ENCODE assay signal across 22 cellular contexts in the genomic region with DNA sequence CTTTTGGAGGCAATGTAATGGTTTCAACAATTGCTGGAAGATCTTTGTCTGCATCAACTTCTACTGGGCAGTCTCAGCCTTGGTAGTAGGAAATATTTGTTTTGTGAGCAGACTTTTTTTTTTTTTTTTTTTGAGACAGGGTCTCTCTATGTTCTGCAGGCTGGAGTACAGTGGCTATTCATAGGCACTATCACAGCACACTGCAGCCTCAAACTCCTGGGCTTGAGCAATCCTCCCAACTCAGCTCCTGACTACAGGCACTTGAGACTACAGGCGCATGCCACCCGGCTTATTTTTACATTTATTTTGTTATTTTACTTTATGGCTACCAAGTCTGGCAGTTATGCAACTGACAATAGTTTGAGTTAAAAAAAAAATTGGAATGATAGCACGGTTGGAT.
DNase-seq lines count a peak whose midpoint lies in the region; ATAC-seq and TF ChIP-seq lines count a peak whose summit lies in the region.
"Had no signal": no experiment of that assay in that cellular context is flagged by ENCODE, and none has a peak within 500 bp of the region (broad histone marks: within the 10 kb centered on the region; RNA-seq: fewer than 3 reads in every experiment).

No MANE protein-coding gene starts in this region.

- H3K27me3 ChIP-seq in heart left ventricle = no peaks in the 10 kb centered on the region
- H3K27me3 ChIP-seq in neural cell (ENCODE audit: insufficient read depth, low read depth, low read length) = no peaks in the 10 kb centered on the region
- H3K27me3 ChIP-seq: BLaER1 treated with 17β-estradiol and CSF1 and Interleukin-3, amounts not matched to agents 10 nM and 100 nM; Peyer's patch had no signal

- TF ChIP-seq POLR2A in heart left ventricle (IDR thresholded peaks at IDR 0.05) = no peak

- peak; percentile 26 for DNase-seq in AG10803 (ENCODE audit: low read depth)
- DNase-seq in SK-MEL-5 (ENCODE audit: low read depth, low spot score) = peak; percentile 61
- DNase-seq in heart left ventricle = peak in 2 of 5 donors; percentile 29 to 45
- DNase-seq in 8988T = no peak
- no peak for DNase-seq in NCI-H187 (lab: John Stamatoyannopoulos, UW)
- DNase-seq: ACHN; CD8-positive, alpha-beta T cell; DND-41; H7; MM.1S; NCI-H1048; NCI-H1436 treated with DMSO at 0.1 percent for 48 hours; NCI-H2029; NCI-H2227 treated with DMSO at 0.1 percent for 48 hours; NCI-H510A treated with DMSO at 0.1 percent for 48 hours; Peyer's patch had no signal

- H3K9me3 ChIP-seq in heart left ventricle (peaks cover 0 to 1% (median 0%) of the 10 kb centered on the region in 12 donors), neural cell (ENCODE audit: low read length) (no peaks in the 10 kb centered on the region)
- H3K9me3 ChIP-seq: BLaER1 treated with 17β-estradiol and CSF1 and Interleukin-3, amounts not matched to agents 10 nM and 100 nM; Peyer's patch had no signal

- in situ Hi-C loops in SK-MEL-5 (cut with HindIII; ENCODE audit: low pct_unique_long_range_greater_than_20kb, low sequenced_read_pairs) = no loop called here

- H3K27ac ChIP-seq in heart left ventricle (peak overlapping the region in 2 of 12 donors; percentile 31 to 37), neural cell (ENCODE audit: low read length) (peak overlapping the region; percentile 42)
- H3K27ac ChIP-seq: Peyer's patch had no signal

- H4K20me1 ChIP-seq in neural cell (ENCODE audit: insufficient read depth) = no peaks in the 10 kb centered on the region
- H4K20me1 ChIP-seq: BLaER1 treated with 17β-estradiol and CSF1 and Interleukin-3, amounts not matched to agents 10 nM and 100 nM had no signal

- ATAC-seq in heart left ventricle = peak; percentile 66 to 80 (median 77)
- ATAC-seq in GM21619 (IDR thresholded peaks at IDR 0.05; ENCODE audit: unreplicated experiment) = no peak
- ATAC-seq in HG02763 (IDR thresholded peaks at IDR 0.05; ENCODE audit: unreplicated experiment) = no peak
- ATAC-seq: CD8-positive, alpha-beta T cell; GM12878; K562 had no signal

- peaks cover 0 to 56% (median 35%) of the 10 kb centered on the region in 12 donors for H3K4me1 ChIP-seq in heart left ventricle

- intact Hi-C loops in heart left ventricle (cut with DNase I) = loop anchor here in 5 of 10 donors (5.0 to 10.0 kb wide), 4 partner anchors 48 to 188 kb away; partner anchors contain the start of gene SNX18 (in 1 of the 5)

- no peak for TF ChIP-seq RAD21 in neural cell (conservative IDR thresholded peaks at IDR 0.05)

- no peaks in the 10 kb centered on the region for H3K9me2 ChIP-seq in neural cell (ENCODE audit: insufficient read depth, low read length)

- H3K4me3 ChIP-seq in AG10803 (ENCODE audit: low read length) = no peak overlapping the region
- H3K4me3 ChIP-seq in heart left ventricle = no peak overlapping the region
- H3K4me3 ChIP-seq in neural cell (ENCODE audit: low read length) = no peak overlapping the region
- H3K4me3 ChIP-seq: BLaER1 treated with 17β-estradiol and CSF1 and Interleukin-3, amounts not matched to agents 10 nM and 100 nM; GM12878; K562; Peyer's patch had no signal

- TF ChIP-seq CTCF in AG10803 (conservative IDR thresholded peaks at IDR 0.05; ENCODE audit: low read length) (no peak), heart left ventricle (IDR thresholded peaks at IDR 0.05) (no peak), neural cell (IDR thresholded peaks at IDR 0.05; ENCODE audit: poor library complexity, severe bottlenecking) (no peak)

- 54 to 71% (median 64%) methylated on average over 3 of the region's 3 CpGs for WGBS in heart left ventricle, 4 donors

- no peak overlapping the region for H2AFZ ChIP-seq in neural cell (ENCODE audit: low read depth, low read length)

- no peaks in the 10 kb centered on the region for H3K79me2 ChIP-seq in neural cell (replicated peaks; ENCODE audit: insufficient read depth, low read length)

- H3K4me2 ChIP-seq in neural cell (ENCODE audit: low read length) = no peak overlapping the region

- H3F3A ChIP-seq in neural cell (ENCODE audit: insufficient read depth, low read length, poor library complexity, severe bottlenecking) = no peaks in the 10 kb centered on the region

- H3K9ac ChIP-seq in neural cell (ENCODE audit: low read length) = no peak overlapping the region
- H3K9ac ChIP-seq: BLaER1 treated with 17β-estradiol and CSF1 and Interleukin-3, amounts not matched to agents 10 nM and 100 nM had no signal

- no peak for TF ChIP-seq EP300 in neural cell (conservative IDR thresholded peaks at IDR 0.05; ENCODE audit: poor library complexity, severe bottlenecking)

- H3K36me3 ChIP-seq in heart left ventricle (no peaks in the 10 kb centered on the region), neural cell (ENCODE audit: insufficient read depth, low read length) (no peaks in the 10 kb centered on the region)
- H3K36me3 ChIP-seq: BLaER1 treated with 17β-estradiol and CSF1 and Interleukin-3, amounts not matched to agents 10 nM and 100 nM; Peyer's patch had no signal

TF ChIP-seq in neural cell, 6 proteins besides CTCF, POLR2A, EP300 and RAD21:
- no peak for TF ChIP-seq EZH2 (IDR thresholded peaks at IDR 0.05; ENCODE audit: borderline replicate concordance, insufficient read depth, low read length, poor library complexity, severe bottlenecking)
- no peak for TF ChIP-seq REST (IDR thresholded peaks at IDR 0.05; ENCODE audit: borderline replicate concordance)
- TF ChIP-seq POLR2AphosphoS5 (IDR thresholded peaks at IDR 0.05) = no peak
TF ChIP-seq in neural cell: peak in this region for 0.

Comparison
In these comparisons a context has a peak if more than half of its experiments do, and no peak if none do; other contexts are left out.
1. DNase-seq: peak in AG10803 (single experiment) and SK-MEL-5 (single experiment); none in 8988T (single experiment) and NCI-H187 (0 of 2).
2. ATAC-seq: peak in heart left ventricle (4 of 4); none in GM21619 (single experiment) and HG02763 (single experiment).